In genomic region chr11:12565406-12565805, GRCh38 we compare ENCODE assay signal across 24 cellular contexts.
A peak's percentile ranks its signal among the peaks of the same experiment; 100 is the strongest.
DNase-seq lines count a peak whose midpoint lies in the region; ATAC-seq, FAIRE-seq and TF ChIP-seq lines count a peak whose summit lies in the region.
"Had no signal": no experiment of that assay in that cellular context is flagged by ENCODE, and none has a peak within 500 bp of the region (broad histone marks: within the 10 kb centered on the region; RNA-seq: fewer than 3 reads in every experiment).

No MANE protein-coding gene starts in this region.

- no peak overlapping the region for H3K4ac ChIP-seq in trophoblast cell (ENCODE audit: low read depth, low read length)

- no peak overlapping the region for H3K23ac ChIP-seq in trophoblast cell (ENCODE audit: low read length)

- no peak overlapping the region for H2AK5ac ChIP-seq in trophoblast cell (ENCODE audit: low read length)

- no peak for ATAC-seq in HG02610 (IDR thresholded peaks at IDR 0.05; ENCODE audit: unreplicated experiment)
- ATAC-seq: CD8-positive, alpha-beta T cell; GM12878 had no signal

- no peak overlapping the region for H2BK12ac ChIP-seq in trophoblast cell (ENCODE audit: low read length)

- no peak overlapping the region for H3K14ac ChIP-seq in trophoblast cell (ENCODE audit: low read length)

- H3K4me3 ChIP-seq in fibroblast of the aortic adventitia (ENCODE audit: low read depth, low read length) (no peak overlapping the region), trophoblast cell (ENCODE audit: low read depth, low read length) (no peak overlapping the region), left ventricle myocardium inferior (no peak overlapping the region)
- H3K4me3 ChIP-seq: BLaER1 treated with 17β-estradiol and CSF1 and Interleukin-3, amounts not matched to agents 10 nM and 100 nM; GM12878 had no signal

- H3K4me2 ChIP-seq in trophoblast cell (ENCODE audit: low read length): no peak overlapping the region
- H3K4me2 ChIP-seq: BLaER1 treated with 17β-estradiol and CSF1 and Interleukin-3, amounts not matched to agents 10 nM and 100 nM had no signal

- DNase-seq in EH (ENCODE audit: low read depth): peak; percentile 53
- DNase-seq in fibroblast of the aortic adventitia (ENCODE audit: low read depth): peak; percentile 47
- peak; percentile 63 to 85 for DNase-seq in trophoblast cell
- no peak for DNase-seq in H54 (ENCODE audit: insufficient read length, low spot score)
- DNase-seq in NCI-H526 (lab: John Stamatoyannopoulos, UW): no peak
- DNase-seq in left ventricle myocardium inferior: no peak
- DNase-seq: 8988T; ACHN; AML-193; Caco-2; Calu3; CD4-positive, alpha-beta T cell; CD8-positive, alpha-beta T cell; DMS79 treated with DMSO at 0.1 percent for 48 hours; EL; GDM1 had no signal

- no peaks in the 10 kb centered on the region for H3K79me2 ChIP-seq in trophoblast cell (ENCODE audit: control insufficient read depth, insufficient read depth, low read length, poor library complexity)

- no peaks in the 10 kb centered on the region for H3K4me1 ChIP-seq in trophoblast cell (ENCODE audit: control insufficient read depth in 1 of 2, insufficient read depth in 2 of 2, low read length in 2 of 2)
- H3K4me1 ChIP-seq in left ventricle myocardium inferior: no peaks in the 10 kb centered on the region
- H3K4me1 ChIP-seq: BLaER1 treated with 17β-estradiol and CSF1 and Interleukin-3, amounts not matched to agents 10 nM and 100 nM; Caco-2 had no signal

- TF ChIP-seq CTCF in fibroblast of the aortic adventitia (IDR thresholded peaks at IDR 0.05; ENCODE audit: insufficient read depth, low read length) (no peak), left ventricle myocardium inferior (IDR thresholded peaks at IDR 0.05; ENCODE audit: borderline replicate concordance) (no peak)

- no peaks in the 10 kb centered on the region for H3K36me3 ChIP-seq in trophoblast cell (ENCODE audit: control insufficient read depth in 1 of 2, insufficient read depth in 2 of 2, low read length in 2 of 2)
- H3K36me3 ChIP-seq in left ventricle myocardium inferior: no peaks in the 10 kb centered on the region
- H3K36me3 ChIP-seq: BLaER1 treated with 17β-estradiol and CSF1 and Interleukin-3, amounts not matched to agents 10 nM and 100 nM had no signal

- H3K27ac ChIP-seq in trophoblast cell (ENCODE audit: low read depth, low read length): no peak overlapping the region
- H3K27ac ChIP-seq in left ventricle myocardium inferior (replicated peaks): no peak overlapping the region
- H3K27ac ChIP-seq: BLaER1 treated with 17β-estradiol and CSF1 and Interleukin-3, amounts not matched to agents 10 nM and 100 nM; C4-2B had no signal

- no CpG with 5 or more reads among the region's 3 CpGs for WGBS in trophoblast cell (ENCODE audit: extremely low coverage, insufficient coverage, insufficient read length)

- H3K9ac ChIP-seq in trophoblast cell (ENCODE audit: low read length): no peak overlapping the region
- H3K9ac ChIP-seq: BLaER1 treated with 17β-estradiol and CSF1 and Interleukin-3, amounts not matched to agents 10 nM and 100 nM had no signal

- no peak for TF ChIP-seq POLR2A in H54 (IDR thresholded peaks at IDR 0.05; ENCODE audit: low read depth, low read length)

- H2BK5ac ChIP-seq in trophoblast cell (ENCODE audit: low read depth, low read length, poor library complexity): no peak overlapping the region

- no peak overlapping the region for H3K18ac ChIP-seq in trophoblast cell (ENCODE audit: low read length)

- intact Hi-C loops in left ventricle myocardium inferior (cut with micrococcal nuclease): no loop called here

- H3K79me1 ChIP-seq in trophoblast cell (ENCODE audit: low read length): peaks cover 1% of the 10 kb centered on the region

- no peak overlapping the region for H2AFZ ChIP-seq in trophoblast cell (ENCODE audit: insufficient read depth, low read length, poor library complexity)

- H3K9me3 ChIP-seq in trophoblast cell (ENCODE audit: insufficient read depth, low read depth, low read length) (peaks cover 3% of the 10 kb centered on the region), left ventricle myocardium inferior (replicated peaks) (peaks cover 9% of the 10 kb centered on the region)
- H3K9me3 ChIP-seq: Caco-2 had no signal

- H4K91ac ChIP-seq in trophoblast cell (ENCODE audit: low read depth, low read length): no peak overlapping the region

- H3K27me3 ChIP-seq in trophoblast cell (ENCODE audit: insufficient read depth, low read length) (no peaks in the 10 kb centered on the region), left ventricle myocardium inferior (ENCODE audit: low read depth) (no peaks in the 10 kb centered on the region)
- H3K27me3 ChIP-seq: BLaER1 treated with 17β-estradiol and CSF1 and Interleukin-3, amounts not matched to agents 10 nM and 100 nM had no signal

- no peak overlapping the region for H4K12ac ChIP-seq in trophoblast cell (ENCODE audit: low read depth, low read length)

- no peak overlapping the region for H4K8ac ChIP-seq in trophoblast cell (ENCODE audit: low read depth, low read length)

- FAIRE-seq in H54 (lab: Jason Lieb, UNC): no peak
- FAIRE-seq: A204.1, D721Med, GM12878, GM12892, GM18507 had no signal

- H2BK120ac ChIP-seq in trophoblast cell (ENCODE audit: insufficient read depth, low read length, poor library complexity): no peak overlapping the region

Comparison
In these comparisons a context has a peak if more than half of its experiments do, and no peak if none do; other contexts are left out.
1. DNase-seq: peak in EH (single experiment), fibroblast of the aortic adventitia (single experiment) and trophoblast cell (2 of 2); none in H54 (single experiment), NCI-H526 (0 of 2) and left ventricle myocardium inferior (single experiment).